ENCODE assay signal across 16 cellular contexts in genomic region chr1:9376430-9376829, GRCh38.
DNase-seq lines count a peak whose midpoint lies in the region; FAIRE-seq and TF ChIP-seq lines count a peak whose summit lies in the region.
"Had no signal": no experiment of that assay in that cellular context is flagged by ENCODE, and none has a peak within 500 bp of the region (broad histone marks: within the 10 kb centered on the region; RNA-seq: fewer than 3 reads in every experiment).

No MANE protein-coding gene starts in this region.

- H3K36me3 ChIP-seq in astrocyte (ENCODE audit: insufficient read depth, low read length) (no peaks in the 10 kb centered on the region), left ventricle myocardium inferior (no peaks in the 10 kb centered on the region), parathyroid adenoma (ENCODE audit: control insufficient read depth, insufficient read depth, low read length) (no peaks in the 10 kb centered on the region), thyroid gland (no peaks in the 10 kb centered on the region), MG63 (no peaks in the 10 kb centered on the region)

- FAIRE-seq in astrocyte (lab: Jason Lieb, UNC), result no peak

- no peak for TF ChIP-seq POLR2A in thyroid gland (IDR thresholded peaks at IDR 0.05)

- peaks cover 3% of the 10 kb centered on the region for H3K27me3 Mint-ChIP-seq in astrocyte (ENCODE audit: low read depth, unreplicated experiment)
- H3K27me3 Mint-ChIP-seq: B cell had no signal

- H3K9ac ChIP-seq in astrocyte (ENCODE audit: low read length) (peak overlapping the region; percentile 39), parathyroid adenoma (no peak overlapping the region)

- no peak overlapping the region for H3K4me3 Mint-ChIP-seq in astrocyte (ENCODE audit: unreplicated experiment)
- H3K4me3 Mint-ChIP-seq: B cell; H9; naive thymus-derived CD8-positive, alpha-beta T cell had no signal

- H3K79me2 ChIP-seq in astrocyte (ENCODE audit: insufficient read depth, low read length) (no peaks in the 10 kb centered on the region), parathyroid adenoma (no peaks in the 10 kb centered on the region)

- DNase-seq in astrocyte (ENCODE audit: low read depth) (no peak), left ventricle myocardium inferior (no peak), thyroid gland (no peak), MG63 (no peak), mucosa of gallbladder (ENCODE audit: low spot score) (no peak), NCI-H748 treated with DMSO at 0.1 percent for 48 hours (lab: John Stamatoyannopoulos, UW) (no peak), NCI-H1417 treated with DMSO at 0.1 percent for 48 hours (lab: John Stamatoyannopoulos, UW) (no peak)
- DNase-seq: activated CD4-positive, alpha-beta T cell treated with anti-CD3 and anti-CD28 coated beads, Interleukin-2, amount 50 U/mL, for 4 hours; H9; naive thymus-derived CD8-positive, alpha-beta T cell; NCI-H1930; NCI-H526 treated with DMSO at 0.1 percent for 48 hours; T-helper 2 cell had no signal

- no peak overlapping the region for H2AFZ ChIP-seq in astrocyte (ENCODE audit: low read depth, low read length)
- H2AFZ ChIP-seq in parathyroid adenoma, result no peak overlapping the region

- intact Hi-C loops in left ventricle myocardium inferior (cut with micrococcal nuclease), result no loop called here
- intact Hi-C loops in thyroid gland (cut with DNase I), result no loop called here

- H3K9me3 Mint-ChIP-seq in astrocyte (ENCODE audit: unreplicated experiment), result no peaks in the 10 kb centered on the region
- H3K9me3 Mint-ChIP-seq: H9; naive thymus-derived CD8-positive, alpha-beta T cell had no signal

- peak overlapping the region; percentile 46 for H3K27ac ChIP-seq in astrocyte (ENCODE audit: low read depth, low read length)
- peak overlapping the region; percentile 83 for H3K27ac ChIP-seq in left ventricle myocardium inferior (replicated peaks)
- peak overlapping the region; percentile 11 for H3K27ac ChIP-seq in parathyroid adenoma
- peak overlapping the region; percentile 58 to 67 (median 65) for H3K27ac ChIP-seq in thyroid gland
- H3K27ac ChIP-seq: HL-60 had no signal

- peaks cover 30% of the 10 kb centered on the region for H3K4me1 Mint-ChIP-seq in astrocyte (ENCODE audit: low read depth, unreplicated experiment)

- H3K36me3 Mint-ChIP-seq in astrocyte (ENCODE audit: low read depth, unreplicated experiment), result peaks cover 8% of the 10 kb centered on the region
- H3K36me3 Mint-ChIP-seq: naive thymus-derived CD8-positive, alpha-beta T cell had no signal

- H3K27me3 ChIP-seq in astrocyte (ENCODE audit: insufficient read depth, low read length), result no peaks in the 10 kb centered on the region
- H3K27me3 ChIP-seq in left ventricle myocardium inferior (ENCODE audit: low read depth), result no peaks in the 10 kb centered on the region
- H3K27me3 ChIP-seq in parathyroid adenoma (ENCODE audit: control insufficient read depth, insufficient read depth, low read length), result no peaks in the 10 kb centered on the region
- no peaks in the 10 kb centered on the region for H3K27me3 ChIP-seq in thyroid gland
- no peaks in the 10 kb centered on the region for H3K27me3 ChIP-seq in MG63

- no peaks in the 10 kb centered on the region for H4K20me1 ChIP-seq in astrocyte (ENCODE audit: insufficient read depth, low read length)

- H3K4me2 ChIP-seq in astrocyte (ENCODE audit: low read length) (peak overlapping the region; percentile 70), parathyroid adenoma (ENCODE audit: low read length) (no peak overlapping the region)

- WGBS in thyroid gland, 2 donors, result 78 to 82% methylated on average over 5 of the region's 5 CpGs

- no peak for TF ChIP-seq CTCF in astrocyte (IDR thresholded peaks at IDR 0.05; ENCODE audit: insufficient read depth, low read depth, low read length)
- TF ChIP-seq CTCF in left ventricle myocardium inferior (IDR thresholded peaks at IDR 0.05; ENCODE audit: borderline replicate concordance), result no peak
- no peak for TF ChIP-seq CTCF in parathyroid adenoma (IDR thresholded peaks at IDR 0.05)
- TF ChIP-seq CTCF in thyroid gland (IDR thresholded peaks at IDR 0.05), result no peak

- no peak overlapping the region for H3K4me3 ChIP-seq in astrocyte (ENCODE audit: insufficient read depth, low read depth, low read length)
- H3K4me3 ChIP-seq in left ventricle myocardium inferior, result no peak overlapping the region
- no peak overlapping the region for H3K4me3 ChIP-seq in parathyroid adenoma (ENCODE audit: low read depth, low read length)
- no peak overlapping the region for H3K4me3 ChIP-seq in thyroid gland (replicated peaks in 1 of 3)
- no peak overlapping the region for H3K4me3 ChIP-seq in MG63

- H3K9me3 ChIP-seq in astrocyte (ENCODE audit: insufficient read depth, low read depth, low read length), result no peaks in the 10 kb centered on the region
- H3K9me3 ChIP-seq in left ventricle myocardium inferior (replicated peaks), result no peaks in the 10 kb centered on the region
- H3K9me3 ChIP-seq in parathyroid adenoma (ENCODE audit: control insufficient read depth, low read length), result no peaks in the 10 kb centered on the region
- no peaks in the 10 kb centered on the region for H3K9me3 ChIP-seq in thyroid gland
- no peaks in the 10 kb centered on the region for H3K9me3 ChIP-seq in MG63

- peak overlapping the region; percentile 77 for H3K27ac Mint-ChIP-seq in astrocyte (ENCODE audit: unreplicated experiment)
- H3K27ac Mint-ChIP-seq: B cell had no signal

- H3K4me1 ChIP-seq in astrocyte (ENCODE audit: insufficient read depth, low read length), result peaks cover 23% of the 10 kb centered on the region
- peaks cover 55% of the 10 kb centered on the region for H3K4me1 ChIP-seq in left ventricle myocardium inferior
- H3K4me1 ChIP-seq in parathyroid adenoma, result no peaks in the 10 kb centered on the region
- H3K4me1 ChIP-seq in thyroid gland, result peaks cover 6 to 38% of the 10 kb centered on the region in 2 donors

Comparison
In these comparisons a context has a peak if more than half of its experiments do, and no peak if none do; other contexts are left out.
1. H3K27ac ChIP-seq: peak in every context shown above with its lines; median percentile 83 in left ventricle myocardium inferior; 65 in thyroid gland; 46 in astrocyte; 11 in parathyroid adenoma.